Comparison of ENCODE assay signal across 8 cellular contexts in the genomic region with DNA sequence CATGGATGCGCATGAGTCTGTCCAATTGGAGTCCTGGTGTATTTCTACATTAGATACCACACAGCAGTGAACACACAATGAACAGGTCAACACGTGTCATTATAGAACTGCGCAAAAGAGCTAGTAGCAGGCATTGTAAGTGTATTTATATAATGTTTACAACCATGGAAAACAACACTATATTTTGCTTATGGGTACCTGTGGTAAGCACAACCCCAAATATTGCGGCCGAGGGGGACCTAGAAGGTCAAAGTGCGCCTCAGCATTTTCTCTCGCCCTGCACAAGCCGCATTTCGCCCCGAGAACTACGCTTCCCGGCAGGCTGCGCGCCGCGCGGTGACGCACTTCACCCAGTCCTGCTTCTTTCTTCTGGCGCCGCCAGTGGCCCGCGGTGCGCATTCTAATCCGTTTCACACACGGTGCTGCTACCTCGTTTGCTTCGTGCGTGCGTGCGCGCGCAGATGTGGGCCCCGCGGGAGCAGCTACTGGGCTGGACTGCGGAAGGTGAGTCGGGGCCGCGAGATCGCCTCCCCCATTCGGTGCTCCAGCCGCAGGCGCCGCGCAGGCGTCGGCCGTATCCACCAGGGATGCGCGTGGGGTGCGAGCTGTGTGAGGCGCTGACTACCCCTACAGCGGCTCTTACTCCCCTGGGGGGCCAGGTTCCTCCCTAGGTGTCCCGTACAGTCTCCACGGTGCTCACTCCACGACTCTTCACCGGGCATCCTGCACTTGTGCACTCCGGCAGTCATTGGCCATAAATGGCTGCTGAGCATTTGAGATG. TPM values are rescaled to one million over a fixed set of nuclear protein-coding genes. Genes with fewer than 3 reads are reported as not detected.
DNase-seq lines count a peak whose midpoint lies in the region; ATAC-seq and TF ChIP-seq lines count a peak whose summit lies in the region.

A gene (plus strand): TSS at position 394 of the 781 bp plus-strand sequence. CDS start 68 bp downstream, at position 462.

- no peaks in the 10 kb centered on the region for H3K9me3 Mint-ChIP-seq in CD4-positive, alpha-beta T cell
- H3K9me3 Mint-ChIP-seq in activated CD4-positive, alpha-beta memory T cell treated with anti-CD3 and anti-CD28 coated beads, Interleukin-2, amount 10 ng/mL, durations not matched to agents 7 days and 5 days: no peaks in the 10 kb centered on the region

- peak within 1 kb of the TSS; percentile 92 for H3K27ac Mint-ChIP-seq in CD4-positive, alpha-beta T cell
- peak within 1 kb of the TSS; percentile 90 for H3K27ac Mint-ChIP-seq in activated CD4-positive, alpha-beta memory T cell treated with anti-CD3 and anti-CD28 coated beads, Interleukin-2, amount 10 ng/mL, durations not matched to agents 7 days and 5 days

- no peaks in the 10 kb centered on the region for H3K36me3 ChIP-seq in ectodermal cell (ENCODE audit: control insufficient read depth, insufficient read depth, low read length)

- ATAC-seq in CD4-positive, alpha-beta T cell (ENCODE audit: poor library complexity): peak; percentile 98
- ATAC-seq in GM19397 (IDR thresholded peaks at IDR 0.05; ENCODE audit: unreplicated experiment): peak; percentile 96
- peak; percentile 88 for ATAC-seq in HG03571 (IDR thresholded peaks at IDR 0.05; ENCODE audit: unreplicated experiment)

- H3K27me3 ChIP-seq in CD4-positive, alpha-beta T cell (ENCODE audit: control insufficient read depth, insufficient read depth, low read length): no peaks in the 10 kb centered on the region
- H3K27me3 ChIP-seq in ectodermal cell (ENCODE audit: control insufficient read depth, insufficient read depth, low read length, poor library complexity, severe bottlenecking): no peaks in the 10 kb centered on the region

- intact Hi-C loops in CD4-positive, alpha-beta T cell (cut with DNase I, micrococcal nuclease): loop anchor here (1.0 to 10.0 kb wide), 5 partner anchors 27 to 61 kb away; a partner anchor contains a TSS

- TF ChIP-seq CTCF in CD4-positive, alpha-beta T cell (IDR thresholded peaks at IDR 0.05): no peak

- POLR2A ChIA-PET in CD4-positive, alpha-beta T cell (lab: Charles Lee): interaction anchor here (0.8 to 2.4 kb wide), 9 partner anchors 14 to 317 kb away, joined by 3 to 32 read pairs (median 7); a partner anchor contains a TSS
- POLR2A ChIA-PET in activated CD4-positive, alpha-beta memory T cell treated with anti-CD3 and anti-CD28 coated beads, Interleukin-2, amount 10 ng/mL, durations not matched to agents 7 days and 5 days (lab: Charles Lee): interaction anchor here (0.6 to 2.5 kb wide), 17 partner anchors 8 to 853 kb away, joined by 3 to 28 read pairs (median 5); a partner anchor contains a TSS

- H3K4me1 ChIP-seq in ectodermal cell (ENCODE audit: control insufficient read depth, insufficient read depth, low read length): peaks cover 7% of the 10 kb centered on the region

- peak within 1 kb of the TSS; percentile 98 for H3K4me3 ChIP-seq in ectodermal cell (ENCODE audit: insufficient read depth, low read depth, low read length)

- H3K9me3 ChIP-seq in CD4-positive, alpha-beta T cell (ENCODE audit: control insufficient read depth, low read length): no peaks in the 10 kb centered on the region
- no peaks in the 10 kb centered on the region for H3K9me3 ChIP-seq in ectodermal cell (ENCODE audit: control insufficient read depth, low read length)

- H3K4me3 Mint-ChIP-seq in CD4-positive, alpha-beta T cell: peak within 1 kb of the TSS; percentile 93
- H3K4me3 Mint-ChIP-seq in activated CD4-positive, alpha-beta memory T cell treated with anti-CD3 and anti-CD28 coated beads, Interleukin-2, amount 10 ng/mL, durations not matched to agents 7 days and 5 days: peak within 1 kb of the TSS; percentile 84

- 2 to 3% methylated on average over 55 to 56 of the region's 57 CpGs for WGBS in ectodermal cell, 2 experiments

- H3K27ac ChIP-seq in CD4-positive, alpha-beta T cell (ENCODE audit: low read depth, low read length): peak within 1 kb of the TSS; percentile 85
- peak within 1 kb of the TSS; percentile 83 for H3K27ac ChIP-seq in ectodermal cell (ENCODE audit: insufficient read depth, low read depth, low read length, poor library complexity, severe bottlenecking)

- no peaks in the 10 kb centered on the region for H3K27me3 Mint-ChIP-seq in CD4-positive, alpha-beta T cell
- H3K27me3 Mint-ChIP-seq in activated CD4-positive, alpha-beta memory T cell treated with anti-CD3 and anti-CD28 coated beads, Interleukin-2, amount 10 ng/mL, durations not matched to agents 7 days and 5 days: no peaks in the 10 kb centered on the region

- CTCF ChIA-PET in CD4-positive, alpha-beta T cell (lab: Charles Lee): interaction anchor here (0.6 to 2.9 kb wide), 13 partner anchors 10 to 316 kb away, joined by 3 to 14 read pairs (median 3); a partner anchor contains a TSS
- CTCF ChIA-PET in activated CD4-positive, alpha-beta memory T cell treated with anti-CD3 and anti-CD28 coated beads, Interleukin-2, amount 10 ng/mL, durations not matched to agents 7 days and 5 days (lab: Charles Lee): interaction anchor here (0.5 to 3.4 kb wide), 12 partner anchors 8 to 445 kb away, joined by 3 to 20 read pairs (median 4); a partner anchor contains a TSS

- peak; percentile 89 to 96 (median 93) for DNase-seq in CD4-positive, alpha-beta T cell
- DNase-seq in NCI-H82 treated with DMSO at 0.1 percent for 48 hours (lab: John Stamatoyannopoulos, UW; ENCODE audit: unreplicated experiment) (peak; percentile 86), lung microvascular endothelial cell (ENCODE audit: low read depth in 2 of 2) (peak; percentile 93 to 97)
- DNase-seq in activated CD4-positive, alpha-beta memory T cell treated with anti-CD3 and anti-CD28 coated beads, Interleukin-2, amount 10 ng/mL, durations not matched to agents 7 days and 5 days: peak; percentile 96
- DNase-seq in stimulated activated CD8-positive, alpha-beta memory T cell treated with anti-CD3 and anti-CD28 coated beads, Interleukin-12 subunit alpha, Interleukin-12 subunit beta, amount 100 ng/mL, for 1 hour (ENCODE audit: low read depth): peak; percentile 94

- H3K36me3 Mint-ChIP-seq in CD4-positive, alpha-beta T cell (ENCODE audit: low read depth): peaks cover 7% of the 10 kb centered on the region
- peaks cover 12% of the 10 kb centered on the region for H3K36me3 Mint-ChIP-seq in activated CD4-positive, alpha-beta memory T cell treated with anti-CD3 and anti-CD28 coated beads, Interleukin-2, amount 10 ng/mL, durations not matched to agents 7 days and 5 days (ENCODE audit: low read depth)

- H3K4me1 Mint-ChIP-seq in CD4-positive, alpha-beta T cell (ENCODE audit: low read depth): peaks cover 23% of the 10 kb centered on the region
- peaks cover 36% of the 10 kb centered on the region for H3K4me1 Mint-ChIP-seq in activated CD4-positive, alpha-beta memory T cell treated with anti-CD3 and anti-CD28 coated beads, Interleukin-2, amount 10 ng/mL, durations not matched to agents 7 days and 5 days

RNA-seq across cellular contexts. Expression of the gene that starts here (rescaled TPM):
- total RNA-seq in CD4-positive, alpha-beta T cell: 10 to 100 TPM; 18.3 to 20.5 TPM
- 10 to 100 TPM; 38.1 to 38.6 TPM for total RNA-seq in activated CD4-positive, alpha-beta memory T cell treated with anti-CD3 and anti-CD28 coated beads, Interleukin-2, amount 10 ng/mL, durations not matched to agents 7 days and 5 days
- 67.5 TPM for polyA plus RNA-seq in ectodermal cell (2013, experiment 1 of 4)
- 69.1 TPM for polyA plus RNA-seq in ectodermal cell (2013, experiment 2 of 4)
- 53.7 TPM for polyA plus RNA-seq in ectodermal cell (2013, experiment 3 of 4)
- polyA plus RNA-seq in ectodermal cell (2013, experiment 4 of 4): 59.5 TPM
- 1.8 and 2.0 TPM in 2 replicates for total RNA-seq in lung microvascular endothelial cell

Comparison
In these comparisons a context has a peak if more than half of its experiments do, and no peak if none do; other contexts are left out.
1. Peak in every context shown above with its lines: DNase-seq, ATAC-seq, H3K4me3 ChIP-seq and H3K27ac ChIP-seq.